11 cellular contexts compared by ENCODE assay signal in genomic region chr11:68998390-68998911, GRCh38. TPM values are rescaled to one million over a fixed set of nuclear protein-coding genes. Genes with fewer than 3 reads are reported as not detected.
A peak's percentile ranks its signal among the peaks of the same experiment; 100 is the strongest.
DNase-seq lines count a peak whose midpoint lies in the region; ATAC-seq, FAIRE-seq and TF ChIP-seq lines count a peak whose summit lies in the region.
"Had no signal": no experiment of that assay in that cellular context is flagged by ENCODE, and none has a peak within 500 bp of the region (broad histone marks: within the 10 kb centered on the region; RNA-seq: fewer than 3 reads in every experiment).

No MANE protein-coding gene starts in this region.

- H3K27ac ChIP-seq in K562 (ENCODE audit: extremely low read depth, low read depth, low read length) (no peak overlapping the region), muscle layer of duodenum (ENCODE audit: low read length) (peak overlapping the region; percentile 34)

- CTCF ChIA-PET in K562 (lab: Yijun Ruan, JAX; ENCODE audit: low intra/inter-chr PET ratio): no interaction called here

- no peaks in the 10 kb centered on the region for H3K36me3 ChIP-seq in K562 (ENCODE audit: control insufficient read depth, insufficient read depth, low read length)
- H3K36me3 ChIP-seq in muscle layer of duodenum (ENCODE audit: control insufficient read depth in 1 of 2, insufficient read depth in 2 of 2, low read length in 2 of 2): peaks cover 0 to under 1% of the 10 kb centered on the region in 2 donors

- BruUV-seq in K562 (replicated peaks; lab: Mats Ljungman, UMichigan): no TSS peak

- H3K4me3 ChIP-seq in K562 (no peak overlapping the region), muscle layer of duodenum (ENCODE audit: low read depth in 1 of 2, low read length in 2 of 2) (no peak overlapping the region)

- ATAC-seq in K562 (peak; percentile 53), GM19455 (IDR thresholded peaks at IDR 0.05; ENCODE audit: unreplicated experiment) (no peak), GM18517 (IDR thresholded peaks at IDR 0.05; ENCODE audit: unreplicated experiment) (no peak)

- H2AFZ ChIP-seq in K562 (ENCODE audit: low read depth, low read length): no peak overlapping the region

- intact Hi-C loops in K562 (cut with micrococcal nuclease): no loop called here

- no peak for TF ChIP-seq POLR2A in K562 (conservative IDR thresholded peaks at IDR 0.05)

- H3K27me3 ChIP-seq in K562 (ENCODE audit: control insufficient read depth in 2 of 2, insufficient read depth in 2 of 2, low read length in 2 of 2) (peaks cover 63 to 92% of the 10 kb centered on the region in 2 experiments), muscle layer of duodenum (ENCODE audit: low read depth, low read length) (no peaks in the 10 kb centered on the region)

- FAIRE-seq in K562 (lab: Jason Lieb, UNC): no peak
- FAIRE-seq: G401.6 had no signal

- no peak overlapping the region; the same call in 1 of the 2 replicates for H3K4me2 ChIP-seq in K562 (ENCODE audit: insufficient read depth, low read length)

- peaks cover 0 to 7% of the 10 kb centered on the region in 2 experiments; a peak in 3 of 5 replicates for H3K4me1 ChIP-seq in K562 (replicated peaks in 1 of 2; ENCODE audit: control insufficient read depth in 2 of 2, insufficient read depth in 2 of 2, low read length in 2 of 2)
- peaks cover 9 to 48% of the 10 kb centered on the region in 2 donors for H3K4me1 ChIP-seq in muscle layer of duodenum (ENCODE audit: control insufficient read depth in 1 of 2, insufficient read depth in 2 of 2, low read length in 2 of 2)

- H3K9me1 ChIP-seq in K562 (ENCODE audit: control insufficient read depth, insufficient read depth, low read length): no peaks in the 10 kb centered on the region

- peak; percentile 91 for DNase-seq in DMS53 (lab: John Stamatoyannopoulos, UW)
- DNase-seq in NCI-H2107 treated with DMSO at 0.1 percent for 48 hours (lab: John Stamatoyannopoulos, UW; ENCODE audit: unreplicated experiment): peak; percentile 77
- DNase-seq in K562 (ENCODE audit: extremely low read depth in 1 of 4, low spot score in 3 of 4): peak in 1 of 4 experiments; percentile 24
- no peak for DNase-seq in SKM-1 treated with dmso at 0.1 percent for 144 hours (lab: John Stamatoyannopoulos, UW; ENCODE audit: unreplicated experiment)
- DNase-seq in HPDE6-E6E7 (ENCODE audit: extremely low spot score): no peak

- no peaks in the 10 kb centered on the region for H3K9me3 ChIP-seq in K562 (replicated peaks; ENCODE audit: control insufficient read depth, insufficient read depth, low read depth, low read length)
- no peaks in the 10 kb centered on the region for H3K9me3 ChIP-seq in muscle layer of duodenum (ENCODE audit: control insufficient read depth in 1 of 2, low read length in 2 of 2)

- H3K79me2 ChIP-seq in K562 (ENCODE audit: control insufficient read depth, insufficient read depth, low read length): no peaks in the 10 kb centered on the region

- in situ Hi-C loops in K562 (cut with MboI): no loop called here

- 0 out of 4 replicates have a peak overlapping the region, but pooled peaks of 1 of the 2 experiments have one; percentile 48 for H3K9ac ChIP-seq in K562 (ENCODE audit: insufficient read depth in 1 of 2, low read depth in 2 of 2, low read length in 2 of 2)

- 3% methylated on average over 13 of the region's 13 CpGs for WGBS in K562 (ENCODE audit: insufficient coverage, low coverage, missing lambda C conversion rate)

- TF ChIP-seq CTCF in K562 (IDR thresholded peaks at IDR 0.05 in 2 of 3, conservative IDR thresholded peaks at IDR 0.05 in 1 of 3; ENCODE audit: insufficient read depth in 2 of 3, low read depth in 1 of 3, low read length in 3 of 3): no peak

- no peak for TF ChIP-seq EP300 in K562 (IDR thresholded peaks at IDR 0.05; ENCODE audit: low read length)

- POLR2A ChIA-PET in K562 (lab: Yijun Ruan, JAX): interaction anchor here (0.5 to 1.2 kb wide), 3 partner anchors 14 to 378 kb away, joined by 3 to 5 read pairs (median 4); partner anchors contain the start of gene MRGPRF

- no peak for TF ChIP-seq RAD21 in K562 (CRISPR knock-in tag; conservative IDR thresholded peaks at IDR 0.05 in 1 of 2, IDR thresholded peaks at IDR 0.05 in 1 of 2)

- H4K20me1 ChIP-seq in K562 (replicated peaks; ENCODE audit: control insufficient read depth, insufficient read depth, low read length): peaks cover 7% of the 10 kb centered on the region

TF ChIP-seq in K562, 482 proteins besides CTCF, POLR2A, EP300 and RAD21 (continues in another document):
- TF ChIP-seq POLR2AphosphoS2 (IDR thresholded peaks at IDR 0.05; ENCODE audit: low read length) (no peak), CHD4 (IDR thresholded peaks at IDR 0.05; ENCODE audit: insufficient read depth, insufficient replicate concordance, low read depth, low read length, poor library complexity, severe bottlenecking) (no peak), BRF1 (IDR thresholded peaks at IDR 0.05; ENCODE audit: borderline replicate concordance, extremely low read depth, insufficient read length) (no peak), CSDE1 (IDR thresholded peaks at IDR 0.05) (no peak), ZFP36 (IDR thresholded peaks at IDR 0.05; ENCODE audit: low read depth, low read length, partially characterized antibody) (peak; percentile 83), CCNT2 (IDR thresholded peaks at IDR 0.05; ENCODE audit: borderline replicate concordance, extremely low read depth, insufficient read length, low read depth, low read length) (no peak), ZNF24 (IDR thresholded peaks at IDR 0.05) (no peak), MAX (CRISPR knock-in tag; IDR thresholded peaks at IDR 0.05) (peak; percentile 43; the same call in 1 of the 2 replicates)

RNA-seq across cellular contexts. Expression of gene MRGPRF, which starts 14.6 kb away (rescaled TPM):
- total RNA-seq in K562 (2011; cell fraction: chromatin; rRNA removed; ENCODE audit: low replicate concordance): not detected in 2 replicates
- total RNA-seq in K562 (2011; cell fraction: nucleolus; rRNA removed): not detected in 2 replicates
- total RNA-seq in K562 (2011; cell fraction: nucleoplasm; rRNA removed): not detected in 2 replicates
- total RNA-seq in K562 (2014; rRNA removed) (not detected in 2 replicates), K562 (2014; rRNA removed; fragmentation: Illumina TruSeq; extraction: Trizol) (not detected in 2 replicates), K562 (2015; rRNA removed; fragmentation: Illumina TruSeq; extraction: Trizol) (not detected in 2 replicates), K562 (2021) (0.07 TPM in 1 of 2 replicates, not detected in the other)
- polyA plus RNA-seq in K562 (2011; rRNA removed) (not detected in 2 replicates), K562 (2014; fragmentation: Illumina TruSeq; extraction: Trizol) (not detected in 2 replicates), K562 (2014; fragmentation: Nextera tagmentation; extraction: Ambion mirVana) (not detected), K562 (2014; rRNA removed) (not detected in 2 replicates)
- polyA plus RNA-seq in K562 (2011; cell fraction: cytosol; rRNA removed): not detected in 2 replicates
- not detected in 2 replicates for polyA plus RNA-seq in K562 (2011; cell fraction: nucleus; rRNA removed)
- not detected in 2 replicates for polyA plus RNA-seq in K562 (2012)
- not detected in 2 replicates for polyA minus RNA-seq in K562 (2011; rRNA and poly(A)+ RNA removed)
- polyA minus RNA-seq in K562 (2011; cell fraction: cytosol; rRNA and poly(A)+ RNA removed): not detected in 2 replicates
- polyA minus RNA-seq in K562 (2011; cell fraction: nucleus; rRNA and poly(A)+ RNA removed): not detected in 2 replicates
- total RNA-seq: T-helper 1 cell treated with Interleukin-12 subunit alpha and Interleukin-12 subunit beta and Interleukin-4 antibody, amounts not matched to agents 30 ng/mL and 1 ng/mL, for 36 hours had no signal

RNA-seq across cellular contexts. Expression of gene MRGPRD, which starts 17.7 kb away (rescaled TPM):
- total RNA-seq in K562 (2011; cell fraction: chromatin; rRNA removed; ENCODE audit: low replicate concordance): not detected in 2 replicates
- not detected in 2 replicates for total RNA-seq in K562 (2011; cell fraction: nucleolus; rRNA removed)
- not detected in 2 replicates for total RNA-seq in K562 (2011; cell fraction: nucleoplasm; rRNA removed)
- total RNA-seq in K562 (2014; rRNA removed) (not detected in 2 replicates), K562 (2014; rRNA removed; fragmentation: Illumina TruSeq; extraction: Trizol) (not detected in 2 replicates), K562 (2015; rRNA removed; fragmentation: Illumina TruSeq; extraction: Trizol) (not detected in 2 replicates), K562 (2021) (not detected in 2 replicates)
- polyA plus RNA-seq in K562 (2011; rRNA removed) (not detected in 2 replicates), K562 (2014; fragmentation: Illumina TruSeq; extraction: Trizol) (not detected in 2 replicates), K562 (2014; fragmentation: Nextera tagmentation; extraction: Ambion mirVana) (not detected), K562 (2014; rRNA removed) (not detected in 2 replicates)
- not detected in 2 replicates for polyA plus RNA-seq in K562 (2011; cell fraction: cytosol; rRNA removed)
- not detected in 2 replicates for polyA plus RNA-seq in K562 (2011; cell fraction: nucleus; rRNA removed)
- not detected in 2 replicates for polyA plus RNA-seq in K562 (2012)
- not detected in 2 replicates for polyA minus RNA-seq in K562 (2011; rRNA and poly(A)+ RNA removed)
- polyA minus RNA-seq in K562 (2011; cell fraction: cytosol; rRNA and poly(A)+ RNA removed): not detected in 2 replicates
- not detected in 2 replicates for polyA minus RNA-seq in K562 (2011; cell fraction: nucleus; rRNA and poly(A)+ RNA removed)
- total RNA-seq: mononuclear cell; T-helper 1 cell treated with Interleukin-12 subunit alpha and Interleukin-12 subunit beta and Interleukin-4 antibody, amounts not matched to agents 30 ng/mL and 1 ng/mL, for 36 hours had no signal

RNA-seq across cellular contexts. Expression of gene TPCN2, which starts 50.3 kb away (rescaled TPM):
- total RNA-seq in K562 (2011; cell fraction: chromatin; rRNA removed; ENCODE audit: low replicate concordance): 40.8 and 84.4 TPM in 2 replicates
- total RNA-seq in K562 (2011; cell fraction: nucleolus; rRNA removed): 45.5 and 52.4 TPM in 2 replicates
- 44.5 and 47.8 TPM in 2 replicates for total RNA-seq in K562 (2011; cell fraction: nucleoplasm; rRNA removed)
- 4.6 and 4.9 TPM in 2 replicates for total RNA-seq in K562 (2014; rRNA removed)
- total RNA-seq in K562 (2014; rRNA removed; fragmentation: Illumina TruSeq; extraction: Trizol): 2.3 and 2.8 TPM in 2 replicates
- total RNA-seq in K562 (2015; rRNA removed; fragmentation: Illumina TruSeq; extraction: Trizol): 3.1 and 3.2 TPM in 2 replicates
- total RNA-seq in K562 (2021): 9.2 and 10.2 TPM in 2 replicates
- 5.5 and 5.9 TPM in 2 replicates for polyA plus RNA-seq in K562 (2011; rRNA removed)
- polyA plus RNA-seq in K562 (2011; cell fraction: cytosol; rRNA removed): 5.8 TPM in 2 replicates
- 49.5 and 65.9 TPM in 2 replicates for polyA plus RNA-seq in K562 (2011; cell fraction: nucleus; rRNA removed)
- 6.3 and 8.7 TPM in 2 replicates for polyA plus RNA-seq in K562 (2012)
- polyA plus RNA-seq in K562 (2014; fragmentation: Illumina TruSeq; extraction: Trizol): 5.0 and 5.7 TPM in 2 replicates
- polyA plus RNA-seq in K562 (2014; fragmentation: Nextera tagmentation; extraction: Ambion mirVana): under 1 TPM; 0.66 to 0.82 TPM
- polyA plus RNA-seq in K562 (2014; rRNA removed): 7.0 and 9.3 TPM in 2 replicates
- 4.1 and 5.0 TPM in 2 replicates for polyA minus RNA-seq in K562 (2011; rRNA and poly(A)+ RNA removed)
- 6.3 and 6.4 TPM in 2 replicates for polyA minus RNA-seq in K562 (2011; cell fraction: cytosol; rRNA and poly(A)+ RNA removed)
- 15.0 and 17.4 TPM in 2 replicates for polyA minus RNA-seq in K562 (2011; cell fraction: nucleus; rRNA and poly(A)+ RNA removed)

Comparison
In these comparisons a context has a peak if more than half of its experiments do, and no peak if none do; other contexts are left out.
1. DNase-seq: peak in DMS53 (single experiment) and NCI-H2107 treated with DMSO at 0.1 percent for 48 hours (single experiment); none in SKM-1 treated with dmso at 0.1 percent for 144 hours (single experiment) and HPDE6-E6E7 (single experiment).